10 cellular contexts compared by ENCODE assay signal in the genomic region with DNA sequence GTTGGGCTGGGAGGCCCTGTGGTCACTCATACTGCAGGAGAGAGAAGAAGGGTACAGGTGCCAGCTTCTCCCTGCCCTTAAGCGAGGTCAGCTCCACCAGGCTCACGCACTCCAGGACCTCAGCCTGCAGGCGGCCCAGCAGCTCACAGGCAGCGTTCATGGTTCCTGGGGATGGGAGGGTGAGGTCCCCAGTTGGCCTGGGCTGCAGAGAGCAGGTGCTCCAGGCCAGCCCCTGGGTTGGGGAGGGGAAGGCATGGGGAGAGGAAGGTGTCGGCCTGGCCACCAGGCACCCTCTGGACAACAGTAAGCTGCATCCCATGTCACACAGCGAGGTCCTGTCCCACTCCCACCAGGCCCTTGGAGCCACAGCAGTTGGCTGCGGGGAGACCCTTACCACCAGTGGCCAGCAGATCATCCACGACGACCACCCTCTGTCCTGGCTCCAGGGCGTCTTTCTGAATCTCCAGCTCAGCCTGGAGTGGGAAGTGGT. TPM values are rescaled to one million over a fixed set of nuclear protein-coding genes. Genes with fewer than 3 reads are reported as not detected.
DNase-seq lines count a peak whose midpoint lies in the region; ATAC-seq and TF ChIP-seq lines count a peak whose summit lies in the region.
"Had no signal": no experiment of that assay in that cellular context is flagged by ENCODE, and none has a peak within 500 bp of the region (broad histone marks: within the 10 kb centered on the region; RNA-seq: fewer than 3 reads in every experiment).

No MANE protein-coding gene starts in this region.

- no peak overlapping the region for H3K18ac ChIP-seq in mesendoderm (ENCODE audit: low read length)

- H4K5ac ChIP-seq in mesendoderm (ENCODE audit: low read length), result no peak overlapping the region

- H3K27ac Mint-ChIP-seq in Caco-2 (ENCODE audit: unreplicated experiment), result peak overlapping the region; percentile 98
- H3K27ac Mint-ChIP-seq in activated CD8-positive, alpha-beta T cell treated with anti-CD3 and anti-CD28 coated beads, Interleukin-2, amount 10 ng/mL, durations not matched to agents 7 days and 5 days, result peak overlapping the region; percentile 93

- H3K4ac ChIP-seq in mesendoderm (ENCODE audit: low read depth, low read length), result no peak overlapping the region

- peak in 1 of 2 experiments; percentile 54 for DNase-seq in Caco-2
- DNase-seq in activated CD8-positive, alpha-beta T cell treated with anti-CD3 and anti-CD28 coated beads, Interleukin-2, amount 10 ng/mL, durations not matched to agents 7 days and 5 days, result no peak
- DNase-seq in mesendoderm, result no peak
- no peak for DNase-seq in DMS153 treated with DMSO at 0.1 percent for 48 hours (lab: John Stamatoyannopoulos, UW; ENCODE audit: unreplicated experiment)
- DNase-seq in amniotic stem cell (lab: John Stamatoyannopoulos, UW), result no peak
- DNase-seq: NCI-H446 treated with DMSO at 0.1 percent for 48 hours, nephron progenitor cell had no signal

- no peak overlapping the region for H2BK120ac ChIP-seq in mesendoderm (ENCODE audit: low read depth, low read length)

- H3K4me2 ChIP-seq in mesendoderm (ENCODE audit: low read length), result no peak overlapping the region

- peaks cover 22% of the 10 kb centered on the region for H3K36me3 ChIP-seq in Caco-2 (ENCODE audit: control insufficient read depth, insufficient read depth, low read length)
- peaks cover 0 to 64% of the 10 kb centered on the region in 2 experiments; a peak in 1 of 3 replicates for H3K36me3 ChIP-seq in HEK293 (ENCODE audit: control insufficient read depth in 2 of 2, insufficient read depth in 1 of 2, low read length in 2 of 2)
- H3K36me3 ChIP-seq in mesendoderm (ENCODE audit: control insufficient read depth, insufficient read depth, low read length), result peaks cover 20% of the 10 kb centered on the region

- H3K36me3 Mint-ChIP-seq in Caco-2 (ENCODE audit: insufficient read depth, unreplicated experiment), result peaks cover 88% of the 10 kb centered on the region
- peaks cover 44% of the 10 kb centered on the region for H3K36me3 Mint-ChIP-seq in activated CD8-positive, alpha-beta T cell treated with anti-CD3 and anti-CD28 coated beads, Interleukin-2, amount 10 ng/mL, durations not matched to agents 7 days and 5 days (ENCODE audit: low read depth)

- H3K79me1 ChIP-seq in mesendoderm (ENCODE audit: low read length), result peaks cover 11% of the 10 kb centered on the region

- H3K27me3 ChIP-seq in Caco-2 (replicated peaks; ENCODE audit: control insufficient read depth, insufficient read depth, low read length) (no peaks in the 10 kb centered on the region), mesendoderm (ENCODE audit: insufficient read depth, low read length, poor library complexity) (no peaks in the 10 kb centered on the region)

- POLR2A ChIA-PET in Caco-2 (lab: Charles Lee) (interaction anchor here (1.1 kb wide), 1 partner anchor 46 kb away, joined by 3 read pairs; no protein-coding TSS in a partner anchor), HEK293 (lab: Yijun Ruan, JAX) (interaction anchor here (1.0 to 5.2 kb wide), 17 partner anchors 10 to 408 kb away, joined by 3 to 33 read pairs (median 6); partner anchors contain the start of genes CDH15, GALNS, TRAPPC2L and ZNF778)
- POLR2A ChIA-PET in activated CD8-positive, alpha-beta T cell treated with anti-CD3 and anti-CD28 coated beads, Interleukin-2, amount 10 ng/mL, durations not matched to agents 7 days and 5 days (lab: Charles Lee), result interaction anchor here (0.9 to 4.2 kb wide), 8 partner anchors 10 to 288 kb away, joined by 3 to 27 read pairs (median 5); partner anchors contain the start of genes GALNS and TRAPPC2L

- TSS peak; percentile 50 for BruUV-seq in Caco-2 (replicated peaks; lab: Mats Ljungman, UMichigan)

- H2BK5ac ChIP-seq in mesendoderm (ENCODE audit: low read length), result no peak overlapping the region

- H3K23ac ChIP-seq in mesendoderm (ENCODE audit: low read length), result no peak overlapping the region

- WGBS in mesendoderm (ENCODE audit: extremely low coverage, insufficient coverage, low lambda C conversion rate), result no CpG with 5 or more reads among the region's 10 CpGs

- peak overlapping the region; percentile 97 for H3K4me3 Mint-ChIP-seq in Caco-2 (ENCODE audit: unreplicated experiment)
- H3K4me3 Mint-ChIP-seq in activated CD8-positive, alpha-beta T cell treated with anti-CD3 and anti-CD28 coated beads, Interleukin-2, amount 10 ng/mL, durations not matched to agents 7 days and 5 days, result peak overlapping the region; percentile 85

- H3K9me3 Mint-ChIP-seq in Caco-2 (ENCODE audit: unreplicated experiment), result no peaks in the 10 kb centered on the region
- no peaks in the 10 kb centered on the region for H3K9me3 Mint-ChIP-seq in activated CD8-positive, alpha-beta T cell treated with anti-CD3 and anti-CD28 coated beads, Interleukin-2, amount 10 ng/mL, durations not matched to agents 7 days and 5 days (ENCODE audit: insufficient read depth)
- H3K9me3 Mint-ChIP-seq: nephron progenitor cell had no signal

- H2BK15ac ChIP-seq in mesendoderm (replicated peaks; ENCODE audit: low read depth), result no peak overlapping the region

- H3K4me3 ChIP-seq in Caco-2 (ENCODE audit: low read depth, low read length) (peak overlapping the region; percentile 96; the same call in 1 of the 2 replicates), HEK293 (ENCODE audit: low read depth, low read length) (no peak overlapping the region), mesendoderm (ENCODE audit: low read length) (no peak overlapping the region)

- intact Hi-C loops in Caco-2 (cut with micrococcal nuclease; ENCODE audit: unreplicated experiment), result no loop called here

- peaks cover 24% of the 10 kb centered on the region for H3K79me2 ChIP-seq in mesendoderm (ENCODE audit: control insufficient read depth, insufficient read depth, low read length)

- no peaks in the 10 kb centered on the region for H3K27me3 Mint-ChIP-seq in Caco-2 (ENCODE audit: insufficient read depth, unreplicated experiment)
- H3K27me3 Mint-ChIP-seq in activated CD8-positive, alpha-beta T cell treated with anti-CD3 and anti-CD28 coated beads, Interleukin-2, amount 10 ng/mL, durations not matched to agents 7 days and 5 days (ENCODE audit: low read depth), result no peaks in the 10 kb centered on the region

- no peak for ATAC-seq in activated CD8-positive, alpha-beta T cell treated with anti-CD3 and anti-CD28 coated beads, Interleukin-2, amount 10 ng/mL, durations not matched to agents 7 days and 5 days
- ATAC-seq in GM18502 (IDR thresholded peaks at IDR 0.05; ENCODE audit: poor library complexity, unreplicated experiment) (no peak), HG03108 (IDR thresholded peaks at IDR 0.05; ENCODE audit: unreplicated experiment) (no peak)

- H3K9me3 ChIP-seq in Caco-2, result no peaks in the 10 kb centered on the region
- no peaks in the 10 kb centered on the region for H3K9me3 ChIP-seq in HEK293 (ENCODE audit: control insufficient read depth, insufficient read depth, low read depth, low read length)

- H4K8ac ChIP-seq in mesendoderm (ENCODE audit: low read depth, low read length), result no peak overlapping the region

- CTCF ChIA-PET in Caco-2 (lab: Charles Lee) (interaction anchor here (0.6 to 3.1 kb wide), 3 partner anchors 30 to 73 kb away, joined by 4 to 29 read pairs (median 6); no protein-coding TSS in a partner anchor), HEK293 (lab: Yijun Ruan, JAX) (interaction anchor here (0.5 to 3.3 kb wide), 4 partner anchors 25 to 493 kb away, joined by 3 to 25 read pairs (median 4); no protein-coding TSS in a partner anchor)
- CTCF ChIA-PET in activated CD8-positive, alpha-beta T cell treated with anti-CD3 and anti-CD28 coated beads, Interleukin-2, amount 10 ng/mL, durations not matched to agents 7 days and 5 days (lab: Charles Lee), result interaction anchor here (0.8 to 5.5 kb wide), 4 partner anchors 48 to 407 kb away, joined by 3 to 42 read pairs (median 6); partner anchors contain the start of genes GALNS and TRAPPC2L

- H3K9ac ChIP-seq in mesendoderm (ENCODE audit: low read length), result peak overlapping the region; percentile 97

- no peaks in the 10 kb centered on the region for H3K4me1 Mint-ChIP-seq in Caco-2 (ENCODE audit: low read depth, unreplicated experiment)
- peaks cover 41% of the 10 kb centered on the region for H3K4me1 Mint-ChIP-seq in activated CD8-positive, alpha-beta T cell treated with anti-CD3 and anti-CD28 coated beads, Interleukin-2, amount 10 ng/mL, durations not matched to agents 7 days and 5 days (ENCODE audit: low read depth)

- H3K4me1 ChIP-seq in Caco-2, result peaks cover 15% of the 10 kb centered on the region
- peaks cover 5% of the 10 kb centered on the region for H3K4me1 ChIP-seq in HEK293 (ENCODE audit: control insufficient read depth, insufficient read depth, low read length)
- H3K4me1 ChIP-seq in mesendoderm (ENCODE audit: control insufficient read depth, low read depth, low read length), result no peaks in the 10 kb centered on the region

- H2AK5ac ChIP-seq in mesendoderm (ENCODE audit: low read length), result no peak overlapping the region

- TF ChIP-seq CTCF in Caco-2 (IDR thresholded peaks at IDR 0.05; ENCODE audit: insufficient read depth in 1 of 2, low read depth in 1 of 2, low read length in 1 of 2, severe bottlenecking in 1 of 2, unreplicated experiment in 1 of 2), result no peak
- no peak for TF ChIP-seq CTCF in HEK293 (tag by site-specific recombination; IDR thresholded peaks at IDR 0.05)

- H3K27ac ChIP-seq in HEK293 (ENCODE audit: extremely low read depth, low read depth, low read length) (peak overlapping the region; percentile 87), mesendoderm (ENCODE audit: low read depth, low read length) (no peak overlapping the region)

- H3K56ac ChIP-seq in mesendoderm (ENCODE audit: low read length), result no peak overlapping the region

RNA-seq across cellular contexts. Expression of gene APRT, which starts 2.0 kb away (rescaled TPM):
- 251 and 268 TPM in 2 replicates for total RNA-seq in Caco-2 (2022)
- 100 to 1,000 TPM; 140 to 141 TPM for total RNA-seq in activated CD8-positive, alpha-beta T cell treated with anti-CD3 and anti-CD28 coated beads, Interleukin-2, amount 10 ng/mL, durations not matched to agents 7 days and 5 days
- polyA plus RNA-seq in mesendoderm (2013, experiment 1 of 2), result 300 TPM
- polyA plus RNA-seq in mesendoderm (2013, experiment 2 of 2), result 305 TPM

RNA-seq across cellular contexts. Expression of gene CDT1, which starts 6.1 kb away (rescaled TPM):
- 97.7 and 98.0 TPM in 2 replicates for total RNA-seq in Caco-2 (2022)
- 100 to 1,000 TPM; 126 to 132 TPM for total RNA-seq in activated CD8-positive, alpha-beta T cell treated with anti-CD3 and anti-CD28 coated beads, Interleukin-2, amount 10 ng/mL, durations not matched to agents 7 days and 5 days
- polyA plus RNA-seq in mesendoderm (2013, experiment 1 of 2), result 38.9 TPM
- 37.7 TPM for polyA plus RNA-seq in mesendoderm (2013, experiment 2 of 2)

RNA-seq across cellular contexts. Expression of gene PIEZO1, which starts 24.7 kb away (rescaled TPM):
- 248 and 284 TPM in 2 replicates for total RNA-seq in Caco-2 (2022)
- total RNA-seq in activated CD8-positive, alpha-beta T cell treated with anti-CD3 and anti-CD28 coated beads, Interleukin-2, amount 10 ng/mL, durations not matched to agents 7 days and 5 days, result 100 to 1,000 TPM; 226 to 230 TPM
- 37.5 TPM for polyA plus RNA-seq in mesendoderm (2013, experiment 1 of 2)
- 38.4 TPM for polyA plus RNA-seq in mesendoderm (2013, experiment 2 of 2)

RNA-seq across cellular contexts. Expression of gene GALNS, which starts 47.0 kb away (rescaled TPM):
- 55.3 and 57.8 TPM in 2 replicates for total RNA-seq in Caco-2 (2022)
- total RNA-seq in activated CD8-positive, alpha-beta T cell treated with anti-CD3 and anti-CD28 coated beads, Interleukin-2, amount 10 ng/mL, durations not matched to agents 7 days and 5 days, result 10 to 100 TPM; 31.1 to 33.3 TPM
- polyA plus RNA-seq in mesendoderm (2013, experiment 1 of 2), result 8.9 TPM
- polyA plus RNA-seq in mesendoderm (2013, experiment 2 of 2), result 8.8 TPM

RNA-seq across cellular contexts. Expression of gene TRAPPC2L, which starts 47.2 kb away (rescaled TPM):
- 179 and 181 TPM in 2 replicates for total RNA-seq in Caco-2 (2022)
- 10 to 100 TPM; 61.2 to 65.3 TPM for total RNA-seq in activated CD8-positive, alpha-beta T cell treated with anti-CD3 and anti-CD28 coated beads, Interleukin-2, amount 10 ng/mL, durations not matched to agents 7 days and 5 days
- 108 TPM for polyA plus RNA-seq in mesendoderm (2013, experiment 1 of 2)
- polyA plus RNA-seq in mesendoderm (2013, experiment 2 of 2), result 109 TPM
